Comparison of ENCODE assay signal across 8 cellular contexts in genomic region chr3:11643212-11644087, GRCh38. TPM values are rescaled to one million over a fixed set of nuclear protein-coding genes. Genes with fewer than 3 reads are reported as not detected.
A peak's percentile ranks its signal among the peaks of the same experiment; 100 is the strongest.
DNase-seq lines count a peak whose midpoint lies in the region; ATAC-seq and TF ChIP-seq lines count a peak whose summit lies in the region.

A gene with protein sequence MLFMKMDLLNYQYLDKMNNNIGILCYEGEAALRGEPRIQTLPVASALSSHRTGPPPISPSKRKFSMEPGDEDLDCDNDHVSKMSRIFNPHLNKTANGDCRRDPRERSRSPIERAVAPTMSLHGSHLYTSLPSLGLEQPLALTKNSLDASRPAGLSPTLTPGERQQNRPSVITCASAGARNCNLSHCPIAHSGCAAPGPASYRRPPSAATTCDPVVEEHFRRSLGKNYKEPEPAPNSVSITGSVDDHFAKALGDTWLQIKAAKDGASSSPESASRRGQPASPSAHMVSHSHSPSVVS (minus strand): TSS chr3:11643915. CDS start chr3:11643518, 397 bp downstream.

- no peaks in the 10 kb centered on the region for H3K27me3 ChIP-seq in PC-9 (ENCODE audit: insufficient read depth, low read depth)
- H3K27me3 ChIP-seq in esophagus (ENCODE audit: control insufficient read depth in 1 of 2, insufficient read depth in 2 of 2, low read length in 2 of 2) = no peaks in the 10 kb centered on the region
- no peaks in the 10 kb centered on the region for H3K27me3 ChIP-seq in mucosa of stomach (ENCODE audit: control insufficient read depth, insufficient read depth, low read length)

- peak within 1 kb of the TSS; percentile 87 for H3K9ac ChIP-seq in mucosa of stomach (ENCODE audit: low read length)

- no peaks in the 10 kb centered on the region for H3K9me3 ChIP-seq in PC-9 (ENCODE audit: insufficient read depth, low read depth)
- H3K9me3 ChIP-seq in esophagus (ENCODE audit: control insufficient read depth in 2 of 2, insufficient read depth in 1 of 2, low read depth in 1 of 2, low read length in 1 of 2) = no peaks in the 10 kb centered on the region
- H3K9me3 ChIP-seq in mucosa of stomach (ENCODE audit: control insufficient read depth, low read length) = no peaks in the 10 kb centered on the region

- peak within 1 kb of the TSS; percentile 79 for H2AFZ ChIP-seq in PC-9

- CTCF ChIA-PET in PC-9 (lab: Charles Lee) = interaction anchor here (0.6 to 0.8 kb wide), 3 partner anchors 71 to 203 kb away, joined by 3 to 7 read pairs (median 5); partner anchors contain the start of gene TAMM41

- POLR2A ChIA-PET in PC-9 (lab: Charles Lee; ENCODE audit: unreplicated experiment) = no interaction called here

- H3K4me2 ChIP-seq in PC-9 = peak within 1 kb of the TSS; percentile 91

- TSS peak; percentile 25 for BruUV-seq in PC-9 (replicated peaks; lab: Mats Ljungman, UMichigan)

- H3K79me2 ChIP-seq in PC-9 (ENCODE audit: low read depth) = peaks cover 66% of the 10 kb centered on the region

- peak; percentile 61 for ATAC-seq in GM21360 (IDR thresholded peaks at IDR 0.05; ENCODE audit: unreplicated experiment)

- H3K27ac Mint-ChIP-seq in activated T-cell treated with anti-CD3 and anti-CD28 coated beads, Interleukin-2, amount 50 U/mL, for 24 hours = peak within 1 kb of the TSS; percentile 99

- intact Hi-C loops in PC-9 (cut with micrococcal nuclease; ENCODE audit: unreplicated experiment) = loop anchor here (1.0 to 10.0 kb wide), 4 partner anchors 43 to 409 kb away; no protein-coding TSS in a partner anchor

- no peak for TF ChIP-seq CTCF in PC-9 (conservative IDR thresholded peaks at IDR 0.05)

- H3K4me1 ChIP-seq in PC-9 (replicated peaks; ENCODE audit: insufficient read depth) (peaks cover 25% of the 10 kb centered on the region), esophagus (ENCODE audit: control insufficient read depth in 2 of 2, insufficient read depth in 2 of 2, low read length in 1 of 2) (peaks cover 5% of the 10 kb centered on the region in 2 donors), mucosa of stomach (ENCODE audit: control insufficient read depth, insufficient read depth, low read length) (peaks cover 29% of the 10 kb centered on the region)

- H3K27ac ChIP-seq in PC-9 (peak within 1 kb of the TSS; percentile 66), esophagus (ENCODE audit: low read depth in 2 of 2, low read length in 1 of 2) (peak within 1 kb of the TSS; percentile 85 to 94)

- no peaks in the 10 kb centered on the region; the same call in 1 of the 2 replicates for H4K20me1 ChIP-seq in PC-9 (ENCODE audit: insufficient read depth)

- no peaks in the 10 kb centered on the region for H3K27me3 Mint-ChIP-seq in activated T-cell treated with anti-CD3 and anti-CD28 coated beads, Interleukin-2, amount 50 U/mL, for 24 hours

- H3K4me3 Mint-ChIP-seq in activated T-cell treated with anti-CD3 and anti-CD28 coated beads, Interleukin-2, amount 50 U/mL, for 24 hours = peak within 1 kb of the TSS; percentile 99

- H3K4me1 Mint-ChIP-seq in activated T-cell treated with anti-CD3 and anti-CD28 coated beads, Interleukin-2, amount 50 U/mL, for 24 hours (ENCODE audit: low read depth) = peaks cover 40% of the 10 kb centered on the region

- no peaks in the 10 kb centered on the region for H3K9me2 ChIP-seq in PC-9 (ENCODE audit: insufficient read depth)

- peaks cover 37% of the 10 kb centered on the region for H3K36me3 Mint-ChIP-seq in activated T-cell treated with anti-CD3 and anti-CD28 coated beads, Interleukin-2, amount 50 U/mL, for 24 hours (ENCODE audit: low read depth)

- no peaks in the 10 kb centered on the region for H3K36me3 ChIP-seq in PC-9 (ENCODE audit: low read depth)
- H3K36me3 ChIP-seq in esophagus (ENCODE audit: control insufficient read depth in 2 of 2, insufficient read depth in 2 of 2, low read length in 1 of 2) = no peaks in the 10 kb centered on the region
- H3K36me3 ChIP-seq in mucosa of stomach (ENCODE audit: control insufficient read depth, insufficient read depth, low read length) = no peaks in the 10 kb centered on the region

- H3K4me3 ChIP-seq in PC-9 (peak within 1 kb of the TSS; percentile 77), esophagus (ENCODE audit: low read depth in 1 of 2, low read length in 2 of 2) (peak within 1 kb of the TSS; percentile 64 to 72), mucosa of stomach (ENCODE audit: low read length) (peak within 1 kb of the TSS; percentile 79)

- DNase-seq in COLO829 (ENCODE audit: low spot score) (peak; percentile 79), HT1080 (ENCODE audit: low read depth) (peak; percentile 94), PC-9 (peak; percentile 71 to 73)
- DNase-seq in activated T-cell treated with anti-CD3 and anti-CD28 coated beads, Interleukin-2, amount 50 U/mL, for 24 hours = peak; percentile 83
- DNase-seq in stimulated activated CD8-positive, alpha-beta memory T cell treated with anti-CD3 and anti-CD28 coated beads, Interleukin-4, amount 100 ng/mL, for 48 hours = peak; percentile 84

- no peaks in the 10 kb centered on the region for H3K9me3 Mint-ChIP-seq in activated T-cell treated with anti-CD3 and anti-CD28 coated beads, Interleukin-2, amount 50 U/mL, for 24 hours

- peaks cover 46% of the 10 kb centered on the region for H3F3A ChIP-seq in PC-9 (ENCODE audit: insufficient read depth, low read depth)

- WGBS in esophagus, 2 donors = 0% methylated on average over 42 of the region's 42 CpGs

RNA-seq across cellular contexts. Expression of the gene that starts here (rescaled TPM):
- total RNA-seq in HT1080 (2014; rRNA removed; shearing (Covaris generic)) = 40.3 and 57.4 TPM in 2 replicates
- polyA plus RNA-seq in HT1080 (2015; cell fraction: cytosol; rRNA removed) = 56.4 and 67.5 TPM in 2 replicates
- 106 and 110 TPM in 2 replicates for polyA plus RNA-seq in HT1080 (2015; cell fraction: nucleus; rRNA removed)
- 39.1 and 42.2 TPM in 2 replicates for total RNA-seq in PC-9 (2021)
- polyA plus RNA-seq in esophagus = 10 to 100 TPM; 23.1 to 26.3 TPM

Comparison
In these comparisons a context has a peak if more than half of its experiments do, and no peak if none do; other contexts are left out.
1. Peak in every context shown above with its lines: DNase-seq, ATAC-seq, H3K4me3 ChIP-seq and H3K27ac ChIP-seq.